16 cellular contexts compared by ENCODE assay signal in the genomic region with DNA sequence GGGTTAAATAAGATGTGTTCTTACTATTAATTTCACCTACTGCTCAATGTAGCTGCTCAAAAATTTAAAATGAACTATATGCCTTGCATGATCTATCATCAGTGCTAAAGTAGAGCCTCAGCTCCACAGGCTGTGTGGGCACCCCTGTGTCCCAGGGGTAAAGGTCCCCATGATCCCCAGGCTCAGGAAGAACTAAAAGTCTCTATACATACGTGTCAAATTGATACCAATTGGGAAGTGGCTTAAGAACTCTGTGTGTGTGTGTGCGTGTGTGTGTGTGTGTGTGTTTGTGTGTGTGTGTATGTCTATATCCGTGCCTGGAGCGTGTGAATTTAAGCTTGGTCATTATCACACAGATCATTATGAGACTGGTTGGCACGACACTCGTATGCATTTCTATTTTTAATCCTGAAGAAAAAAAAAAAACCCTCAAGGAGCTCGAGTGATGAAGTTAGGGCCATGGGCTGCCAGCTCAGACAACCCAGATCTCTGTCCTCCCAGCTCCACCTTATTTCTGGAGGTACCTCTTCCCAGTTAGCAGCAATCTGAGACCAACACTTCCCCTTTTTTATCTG. TPM values are rescaled to one million over a fixed set of nuclear protein-coding genes. Genes with fewer than 3 reads are reported as not detected.
DNase-seq lines count a peak whose midpoint lies in the region; ATAC-seq, FAIRE-seq and TF ChIP-seq lines count a peak whose summit lies in the region.
"Had no signal": no experiment of that assay in that cellular context is flagged by ENCODE, and none has a peak within 500 bp of the region (broad histone marks: within the 10 kb centered on the region; RNA-seq: fewer than 3 reads in every experiment).

No MANE protein-coding gene starts in this region.

- H3K27ac Mint-ChIP-seq in stimulated activated memory B cell treated with anti-CD40 and anti-IgM and Interleukin-4, amounts not matched to agents 10 μg/mL and 1 μg/mL and 100 μg/mL, for 72 hours = no peak overlapping the region
- H3K27ac Mint-ChIP-seq in activated T-cell treated with anti-CD3 and anti-CD28 coated beads, Interleukin-2, amount 50 U/mL, for 72 hours = no peak overlapping the region
- H3K27ac Mint-ChIP-seq: B cell; CD4-positive, alpha-beta T cell had no signal

- H3K4me1 ChIP-seq in HEK293 (ENCODE audit: control insufficient read depth, insufficient read depth, low read length) = no peaks in the 10 kb centered on the region
- peaks cover 3 to 39% (median 35%) of the 10 kb centered on the region in 4 donors for H3K4me1 ChIP-seq in esophagus muscularis mucosa
- H3K4me1 ChIP-seq in A673 (ENCODE audit: insufficient read depth, low read length, poor library complexity, severe bottlenecking) = no peaks in the 10 kb centered on the region

- TF ChIP-seq EP300 in esophagus muscularis mucosa (IDR thresholded peaks at IDR 0.05) = no peak

- FAIRE-seq in GM18507 (lab: Jason Lieb, UNC) = peak; percentile 75

- CTCF ChIA-PET in HEK293 (lab: Yijun Ruan, JAX) = interaction anchor here (0.6 kb wide), 1 partner anchor 624 kb away, joined by 3 read pairs; no protein-coding TSS in a partner anchor
- CTCF ChIA-PET in A673 (lab: Charles Lee) = no interaction called here

- intact Hi-C loops in esophagus muscularis mucosa (cut with DNase I) = no loop called here
- intact Hi-C loops in A673 (cut with micrococcal nuclease; ENCODE audit: unreplicated experiment) = no loop called here

- H3K36me3 ChIP-seq in HEK293 (ENCODE audit: control insufficient read depth in 2 of 2, insufficient read depth in 1 of 2, low read length in 2 of 2) (no peaks in the 10 kb centered on the region), esophagus muscularis mucosa (no peaks in the 10 kb centered on the region), A673 (ENCODE audit: insufficient read depth, low read length, poor library complexity, severe bottlenecking) (no peaks in the 10 kb centered on the region)

- H3K36me3 Mint-ChIP-seq in stimulated activated memory B cell treated with anti-CD40 and anti-IgM and Interleukin-4, amounts not matched to agents 10 μg/mL and 1 μg/mL and 100 μg/mL, for 72 hours = no peaks in the 10 kb centered on the region
- no peaks in the 10 kb centered on the region for H3K36me3 Mint-ChIP-seq in activated T-cell treated with anti-CD3 and anti-CD28 coated beads, Interleukin-2, amount 50 U/mL, for 72 hours (ENCODE audit: insufficient read depth in 2 of 2)

- WGBS in esophagus muscularis mucosa = 32% methylated on average over 7 of the region's 7 CpGs

- TF ChIP-seq CTCF in HEK293 (tag by site-specific recombination; IDR thresholded peaks at IDR 0.05) (no peak), esophagus muscularis mucosa (IDR thresholded peaks at IDR 0.05) (no peak), A673 (conservative IDR thresholded peaks at IDR 0.05; ENCODE audit: low read depth, low read length) (no peak)

- no TSS peak for BruUV-seq in A673 (replicated peaks; lab: Mats Ljungman, UMichigan)

- no peak overlapping the region for H3K4me3 ChIP-seq in HEK293 (ENCODE audit: low read depth, low read length)
- no peak overlapping the region for H3K4me3 ChIP-seq in esophagus muscularis mucosa
- H3K4me3 ChIP-seq in A673 (ENCODE audit: low read depth, low read length, poor library complexity, severe bottlenecking) = no peak overlapping the region

- H3K27ac ChIP-seq in HEK293 (ENCODE audit: extremely low read depth, low read depth, low read length) = no peak overlapping the region
- peak overlapping the region; percentile 37 to 46 (median 41) for H3K27ac ChIP-seq in esophagus muscularis mucosa (replicated peaks in 1 of 4)
- no peak overlapping the region for H3K27ac ChIP-seq in A673 (ENCODE audit: low read depth, low read length, poor library complexity, severe bottlenecking)

- DNase-seq in GM18507 (ENCODE audit: extremely low spot score, insufficient read length, low read depth) = no peak
- peak; percentile 87 for DNase-seq in esophagus muscularis mucosa (ENCODE audit: extremely low spot score)
- DNase-seq in A673 (ENCODE audit: low spot score) = no peak
- no peak for DNase-seq in activated T-cell treated with anti-CD3 and anti-CD28 coated beads, Interleukin-2, amount 50 U/mL, for 72 hours
- DNase-seq: Calu3; CD4-positive, alpha-beta T cell; GF-D8; KBM-7; NCI-H1092; NCI-H2107; NCI-H748 treated with DMSO at 0.1 percent for 48 hours had no signal

- H3K27me3 ChIP-seq in esophagus muscularis mucosa (no peaks in the 10 kb centered on the region), A673 (replicated peaks; ENCODE audit: insufficient read depth, low read depth, low read length, poor library complexity) (peaks cover 38% of the 10 kb centered on the region)

- H3K4me1 Mint-ChIP-seq in stimulated activated memory B cell treated with anti-CD40 and anti-IgM and Interleukin-4, amounts not matched to agents 10 μg/mL and 1 μg/mL and 100 μg/mL, for 72 hours = peaks cover 10% of the 10 kb centered on the region
- no peaks in the 10 kb centered on the region for H3K4me1 Mint-ChIP-seq in activated T-cell treated with anti-CD3 and anti-CD28 coated beads, Interleukin-2, amount 50 U/mL, for 72 hours (ENCODE audit: low read depth)
- H3K4me1 Mint-ChIP-seq: B cell had no signal

- no peak for TF ChIP-seq POLR2A in esophagus muscularis mucosa (IDR thresholded peaks at IDR 0.05; ENCODE audit: low read depth)

- no peak overlapping the region for H3K4me3 Mint-ChIP-seq in stimulated activated memory B cell treated with anti-CD40 and anti-IgM and Interleukin-4, amounts not matched to agents 10 μg/mL and 1 μg/mL and 100 μg/mL, for 72 hours
- no peak overlapping the region for H3K4me3 Mint-ChIP-seq in activated T-cell treated with anti-CD3 and anti-CD28 coated beads, Interleukin-2, amount 50 U/mL, for 72 hours
- H3K4me3 Mint-ChIP-seq: B cell; CD4-positive, alpha-beta T cell had no signal

- no peaks in the 10 kb centered on the region for H3K9me3 ChIP-seq in HEK293 (ENCODE audit: control insufficient read depth, insufficient read depth, low read depth, low read length)
- H3K9me3 ChIP-seq in esophagus muscularis mucosa = no peaks in the 10 kb centered on the region
- H3K9me3 ChIP-seq in A673 (ENCODE audit: low read depth, low read length, poor library complexity, severe bottlenecking) = no peaks in the 10 kb centered on the region

- H3K27me3 Mint-ChIP-seq in stimulated activated memory B cell treated with anti-CD40 and anti-IgM and Interleukin-4, amounts not matched to agents 10 μg/mL and 1 μg/mL and 100 μg/mL, for 72 hours = peaks cover 12% of the 10 kb centered on the region
- H3K27me3 Mint-ChIP-seq in activated T-cell treated with anti-CD3 and anti-CD28 coated beads, Interleukin-2, amount 50 U/mL, for 72 hours (ENCODE audit: low read depth) = peaks cover 21% of the 10 kb centered on the region
- H3K27me3 Mint-ChIP-seq: B cell had no signal

- H3K9me3 Mint-ChIP-seq in stimulated activated memory B cell treated with anti-CD40 and anti-IgM and Interleukin-4, amounts not matched to agents 10 μg/mL and 1 μg/mL and 100 μg/mL, for 72 hours = no peaks in the 10 kb centered on the region
- no peaks in the 10 kb centered on the region for H3K9me3 Mint-ChIP-seq in activated T-cell treated with anti-CD3 and anti-CD28 coated beads, Interleukin-2, amount 50 U/mL, for 72 hours
- H3K9me3 Mint-ChIP-seq: CD4-positive, alpha-beta T cell had no signal

- POLR2A ChIA-PET in HEK293 (lab: Yijun Ruan, JAX) = no interaction called here
- POLR2A ChIA-PET in A673 (lab: Charles Lee; ENCODE audit: low non-redundant PET) = no interaction called here

- peak; percentile 25 for ATAC-seq in stimulated activated memory B cell treated with anti-CD40 and anti-IgM and Interleukin-4, amounts not matched to agents 10 μg/mL and 1 μg/mL and 100 μg/mL, for 72 hours
- ATAC-seq in HG03097 (IDR thresholded peaks at IDR 0.05; ENCODE audit: low FRiP score, unreplicated experiment) = no peak
- ATAC-seq in activated T-cell treated with anti-CD3 and anti-CD28 coated beads, Interleukin-2, amount 50 U/mL, for 72 hours (replicated peaks in 1 of 2) = no peak

TF ChIP-seq in HEK293, 187 proteins besides CTCF, POLR2A, EP300 and RAD21:
- TF ChIP-seq, protein P1, sequence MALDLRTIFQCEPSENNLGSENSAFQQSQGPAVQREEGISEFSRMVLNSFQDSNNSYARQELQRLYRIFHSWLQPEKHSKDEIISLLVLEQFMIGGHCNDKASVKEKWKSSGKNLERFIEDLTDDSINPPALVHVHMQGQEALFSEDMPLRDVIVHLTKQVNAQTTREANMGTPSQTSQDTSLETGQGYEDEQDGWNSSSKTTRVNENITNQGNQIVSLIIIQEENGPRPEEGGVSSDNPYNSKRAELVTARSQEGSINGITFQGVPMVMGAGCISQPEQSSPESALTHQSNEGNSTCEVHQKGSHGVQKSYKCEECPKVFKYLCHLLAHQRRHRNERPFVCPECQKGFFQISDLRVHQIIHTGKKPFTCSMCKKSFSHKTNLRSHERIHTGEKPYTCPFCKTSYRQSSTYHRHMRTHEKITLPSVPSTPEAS (tag by site-specific recombination; IDR thresholded peaks at IDR 0.05) = peak; percentile 43
- TF ChIP-seq ZNF391 (tag by site-specific recombination; IDR thresholded peaks at IDR 0.05; ENCODE audit: borderline replicate concordance, low read depth) = no peak

RNA-seq across cellular contexts. Expression of a gene that starts 45.9 kb away (rescaled TPM):
- total RNA-seq in esophagus muscularis mucosa = not detected
- total RNA-seq in A673 (2021) = not detected in 2 replicates
- not detected for total RNA-seq in activated T-cell treated with anti-CD3 and anti-CD28 coated beads, Interleukin-2, amount 50 U/mL, for 72 hours
- total RNA-seq: B cell; Calu3; CD4-positive, alpha-beta T cell; M059J had no signal

Comparison
In these comparisons a context has a peak if more than half of its experiments do, and no peak if none do; other contexts are left out.
1. H3K27ac ChIP-seq: peak in esophagus muscularis mucosa (4 of 4); none in HEK293 (single experiment) and A673 (single experiment).